ENCODE assay signal across 8 cellular contexts in the genomic region with DNA sequence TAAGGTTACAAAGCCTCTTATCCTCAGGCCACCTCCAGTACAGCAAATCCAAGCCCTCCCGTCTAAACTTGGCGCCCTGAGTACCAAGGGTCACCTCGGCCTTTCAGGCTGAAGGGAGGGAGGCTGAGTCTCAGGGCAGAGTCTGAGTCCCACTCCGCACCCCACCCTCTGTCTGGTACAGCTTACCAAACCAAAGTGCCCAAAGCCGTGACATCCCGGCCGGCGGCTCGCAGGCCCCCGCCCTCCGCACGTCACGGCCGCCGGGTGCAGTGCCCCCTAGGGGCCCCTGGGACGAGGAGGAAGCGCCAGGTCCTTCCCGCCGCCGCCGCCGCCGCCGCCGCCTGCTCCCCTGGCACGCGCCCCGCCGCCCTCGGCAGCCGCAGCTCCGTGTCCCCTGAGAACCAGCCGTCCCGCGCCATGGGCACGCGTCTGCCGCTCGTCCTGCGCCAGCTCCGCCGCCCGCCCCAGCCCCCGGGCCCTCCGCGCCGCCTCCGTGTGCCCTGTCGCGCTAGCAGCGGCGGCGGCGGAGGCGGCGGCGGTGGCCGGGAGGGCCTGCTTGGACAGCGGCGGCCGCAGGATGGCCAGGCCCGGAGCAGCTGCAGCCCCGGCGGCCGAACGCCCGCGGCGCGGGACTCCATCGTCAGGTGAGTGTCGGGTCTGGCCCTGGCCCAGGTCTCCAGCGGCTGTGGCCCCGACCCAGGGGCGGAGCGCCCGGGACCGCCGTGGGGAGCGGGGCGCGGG. TPM values are rescaled to one million over a fixed set of nuclear protein-coding genes. Genes with fewer than 3 reads are reported as not detected.
A peak's percentile ranks its signal among the peaks of the same experiment; 100 is the strongest.
DNase-seq lines count a peak whose midpoint lies in the region; ATAC-seq and TF ChIP-seq lines count a peak whose summit lies in the region.

A gene (plus strand): TSS at position 297 of the 741 bp plus-strand sequence. CDS start 121 bp downstream, at position 418.

- TF ChIP-seq CTCF in AG09309 (IDR thresholded peaks at IDR 0.05; ENCODE audit: control insufficient read depth, insufficient read depth, low read depth, low read length, missing control alignments) (peak; percentile 47), lower lobe of right lung (IDR thresholded peaks at IDR 0.05) (peak; percentile 74)

- peak; percentile 82 for ATAC-seq in GM18858 (IDR thresholded peaks at IDR 0.05; ENCODE audit: unreplicated experiment)
- ATAC-seq in HG03064 (IDR thresholded peaks at IDR 0.05; ENCODE audit: low read depth, unreplicated experiment), result peak; percentile 84
- peak; percentile 86 to 91 for ATAC-seq in lower lobe of right lung

- intact Hi-C loops in lower lobe of right lung (cut with DNase I), result no loop called here

- peaks cover 14% of the 10 kb centered on the region for H3K4me1 ChIP-seq in lower lobe of right lung

- no peaks in the 10 kb centered on the region for H3K9me3 ChIP-seq in lower lobe of right lung

- DNase-seq in AG09309 (ENCODE audit: low read depth) (peak; percentile 70), NCI-H510A treated with DMSO at 0.1 percent for 48 hours (lab: John Stamatoyannopoulos, UW) (peak; percentile 35), ecto neural progenitor cell (ENCODE audit: low spot score) (peak; percentile 86), lower lobe of right lung (peak; percentile 85)
- DNase-seq in activated CD4-positive, alpha-beta T cell treated with anti-CD3 and anti-CD28 coated beads, Interleukin-2, amount 50 U/mL, for 48 hours, result peak; percentile 79 to 81
- DNase-seq in stimulated activated CD4-positive, alpha-beta T cell treated with anti-CD3 and anti-CD28 coated beads, TNF-alpha, amount 100 ng/mL, for 24 hours (ENCODE audit: low read depth in 3 of 3), result peak; percentile 52 to 78 (median 61)

- H3K27ac ChIP-seq in lower lobe of right lung, result peak within 1 kb of the TSS; percentile 91

- H3K4me3 ChIP-seq in AG09309 (ENCODE audit: control insufficient read depth, low read depth, low read length), result peak within 1 kb of the TSS; percentile 71
- H3K4me3 ChIP-seq in lower lobe of right lung, result peak within 1 kb of the TSS; percentile 89

- H3K36me3 ChIP-seq in lower lobe of right lung, result no peaks in the 10 kb centered on the region

- no peaks in the 10 kb centered on the region for H3K27me3 ChIP-seq in lower lobe of right lung (ENCODE audit: low read depth)

RNA-seq across cellular contexts. Expression of the gene that starts here (rescaled TPM):
- 22.1 TPM for total RNA-seq in lower lobe of right lung

Comparison
In these comparisons a context has a peak if more than half of its experiments do, and no peak if none do; other contexts are left out.
1. Peak in every context shown above with its lines: DNase-seq, ATAC-seq, H3K4me3 ChIP-seq and H3K27ac ChIP-seq.
2. DNase-seq: peak in every context shown above with its lines; median percentile 86 in ecto neural progenitor cell; 85 in lower lobe of right lung; 80 in activated CD4-positive, alpha-beta T cell treated with anti-CD3 and anti-CD28 coated beads, Interleukin-2, amount 50 U/mL, for 48 hours; 70 in AG09309; 61 in stimulated activated CD4-positive, alpha-beta T cell treated with anti-CD3 and anti-CD28 coated beads, TNF-alpha, amount 100 ng/mL, for 24 hours; 35 in NCI-H510A treated with DMSO at 0.1 percent for 48 hours.